Comparison of ENCODE assay signal across 16 cellular contexts in genomic region chr6:36847991-36848390, GRCh38.
"Had no signal": no experiment of that assay in that cellular context is flagged by ENCODE, and none has a peak within 500 bp of the region (broad histone marks: within the 10 kb centered on the region; RNA-seq: fewer than 3 reads in every experiment).

No MANE protein-coding gene starts in this region.

- FAIRE-seq: kidney had no signal

- DNase-seq: activated naive CD4-positive, alpha-beta T cell treated with anti-CD3 and anti-CD28 coated beads for 36 hours; activated naive CD8-positive, alpha-beta T cell treated with anti-CD3 and anti-CD28 coated beads, Interleukin-2, amount 50 U/mL, for 24 hours; aorta; dorsolateral prefrontal cortex; kidney; posterior cingulate gyrus had no signal

- H3K4me3 Mint-ChIP-seq: activated naive CD4-positive, alpha-beta T cell treated with anti-CD3 and anti-CD28 coated beads for 36 hours; activated naive CD8-positive, alpha-beta T cell treated with anti-CD3 and anti-CD28 coated beads, Interleukin-2, amount 50 U/mL, for 24 hours; activated T-helper 17 cell treated with anti-CD3 and anti-CD28 coated beads, Interleukin-2, amount 50 U/mL, for 72 hours; stimulated activated naive CD8-positive, alpha-beta T cell treated with anti-CD3 and anti-CD28 coated beads, Interleukin-15, Interleukin-2, amounts not matched to agents 100 ng/mL and 50 ng/mL, for 24 hours; T-helper 2 cell treated with Interferon-gamma antibody and Interleukin-4, amounts not matched to agents 5 μg/mL and 100 μg/mL, for 36 hours had no signal

- H3K27me3 ChIP-seq: breast epithelium, dorsolateral prefrontal cortex, gastroesophageal sphincter, hepatocyte, suprapubic skin, upper lobe of left lung had no signal

- H3K9me3 ChIP-seq: breast epithelium, gastroesophageal sphincter, suprapubic skin, upper lobe of left lung had no signal

- H3K79me2 ChIP-seq: hepatocyte had no signal

- H3K27ac Mint-ChIP-seq: activated naive CD4-positive, alpha-beta T cell treated with anti-CD3 and anti-CD28 coated beads for 36 hours; activated naive CD8-positive, alpha-beta T cell treated with anti-CD3 and anti-CD28 coated beads, Interleukin-2, amount 50 U/mL, for 24 hours; activated T-helper 17 cell treated with anti-CD3 and anti-CD28 coated beads, Interleukin-2, amount 50 U/mL, for 72 hours; endodermal cell; T-helper 2 cell treated with Interferon-gamma antibody and Interleukin-4, amounts not matched to agents 5 μg/mL and 100 μg/mL, for 36 hours had no signal

- H3K4me3 ChIP-seq: gastroesophageal sphincter, hepatocyte had no signal

- H3K36me3 ChIP-seq: breast epithelium, gastroesophageal sphincter, suprapubic skin, upper lobe of left lung had no signal

- H3K27me3 Mint-ChIP-seq: activated T-helper 17 cell treated with anti-CD3 and anti-CD28 coated beads, Interleukin-2, amount 50 U/mL, for 72 hours had no signal

- H3K27ac ChIP-seq: dorsolateral prefrontal cortex, gastroesophageal sphincter, hepatocyte, suprapubic skin, upper lobe of left lung had no signal

- ATAC-seq: activated CD4-positive, CD25-positive, alpha-beta regulatory T cell treated with anti-CD3 and anti-CD28 coated beads, Interleukin-2, amount 50 U/mL, for 24 hours; activated naive CD8-positive, alpha-beta T cell treated with anti-CD3 and anti-CD28 coated beads, Interleukin-2, amount 50 U/mL, for 24 hours; activated T-helper 17 cell treated with anti-CD3 and anti-CD28 coated beads, Interleukin-2, amount 50 U/mL, for 72 hours; gastroesophageal sphincter had no signal

- H3K9me3 Mint-ChIP-seq: activated naive CD4-positive, alpha-beta T cell treated with anti-CD3 and anti-CD28 coated beads for 36 hours; activated naive CD8-positive, alpha-beta T cell treated with anti-CD3 and anti-CD28 coated beads, Interleukin-2, amount 50 U/mL, for 24 hours; activated T-helper 17 cell treated with anti-CD3 and anti-CD28 coated beads, Interleukin-2, amount 50 U/mL, for 72 hours; endodermal cell; T-helper 2 cell treated with Interferon-gamma antibody and Interleukin-4, amounts not matched to agents 5 μg/mL and 100 μg/mL, for 36 hours had no signal
